In the genomic region with DNA sequence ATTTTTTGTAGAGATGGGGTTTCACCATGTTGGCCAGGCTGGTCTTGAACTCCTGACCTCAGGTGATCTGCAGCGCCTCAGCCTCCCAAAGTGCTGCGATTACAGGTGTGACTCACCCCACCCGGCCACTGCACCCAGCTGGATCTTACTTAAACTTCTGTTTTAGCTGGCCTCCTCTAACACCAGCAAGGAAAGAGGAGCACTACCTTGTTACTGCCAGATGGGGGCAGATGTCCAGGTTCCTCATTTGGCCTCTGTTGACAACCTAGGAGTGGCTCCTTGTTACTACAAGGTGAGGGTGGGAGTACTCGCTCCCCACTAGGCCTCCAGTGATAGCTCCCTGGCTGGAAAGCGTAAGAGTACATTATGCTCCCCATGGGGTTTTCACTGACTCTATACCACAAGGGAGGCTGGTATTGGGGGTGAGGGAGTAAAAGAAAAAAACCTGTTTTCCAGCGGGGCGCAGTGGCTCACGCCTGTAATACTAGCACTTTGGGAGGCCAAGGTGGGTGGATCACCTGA, we compare ENCODE assay signal across 8 cellular contexts. TPM values are rescaled to one million over a fixed set of nuclear protein-coding genes. Genes with fewer than 3 reads are reported as not detected.
A peak's percentile ranks its signal among the peaks of the same experiment; 100 is the strongest.
DNase-seq lines count a peak whose midpoint lies in the region; ATAC-seq and FAIRE-seq lines count a peak whose summit lies in the region.

No MANE protein-coding gene starts in this region.

- H3K9me3 ChIP-seq in small intestine (ENCODE audit: control insufficient read depth, low read depth) = no peaks in the 10 kb centered on the region

- peaks cover 3% of the 10 kb centered on the region for H3K36me3 Mint-ChIP-seq in activated T-helper 1 cell treated with anti-CD3 and anti-CD28 coated beads, Interleukin-12 subunit alpha, Interleukin-12 subunit beta, Interleukin-2, Interleukin-4 antibody, amounts not matched to agents 30 ng/mL and 10 ng/mL and 1 ng/mL, durations not matched to agents 14 hours and 24 hours and 36 hours (ENCODE audit: low read depth)

- peaks cover 3% of the 10 kb centered on the region for H3K27me3 Mint-ChIP-seq in activated T-helper 1 cell treated with anti-CD3 and anti-CD28 coated beads, Interleukin-12 subunit alpha, Interleukin-12 subunit beta, Interleukin-2, Interleukin-4 antibody, amounts not matched to agents 30 ng/mL and 10 ng/mL and 1 ng/mL, durations not matched to agents 14 hours and 24 hours and 36 hours (ENCODE audit: insufficient read depth)

- DNase-seq in COR-L47 (lab: John Stamatoyannopoulos, UW) (peak; percentile 60), GM19240 (ENCODE audit: insufficient read length, low spot score) (peak; percentile 38), OCI-M1 (lab: John Stamatoyannopoulos, UW) (peak; percentile 85), glomerular visceral epithelial cell (ENCODE audit: extremely low spot score) (peak; percentile 62), small intestine (peak; percentile 78), NCI-H128 (lab: John Stamatoyannopoulos, UW; ENCODE audit: unreplicated experiment) (no peak)
- peak; percentile 45 for DNase-seq in activated T-helper 1 cell treated with anti-CD3 and anti-CD28 coated beads, Interleukin-12 subunit alpha, Interleukin-12 subunit beta, Interleukin-2, Interleukin-4 antibody, amounts not matched to agents 30 ng/mL and 10 ng/mL and 1 ng/mL, durations not matched to agents 14 hours and 24 hours and 36 hours (ENCODE audit: low spot score)

- peak; percentile 78 for ATAC-seq in HG03457 (IDR thresholded peaks at IDR 0.05; ENCODE audit: unreplicated experiment)

- no peaks in the 10 kb centered on the region for H3K27me3 ChIP-seq in small intestine (ENCODE audit: control insufficient read depth in 2 of 2, insufficient read depth in 2 of 2, low read length in 2 of 2)

- H3K36me3 ChIP-seq in small intestine (ENCODE audit: control insufficient read depth in 2 of 2, insufficient read depth in 2 of 2, low read length in 2 of 2) = no peaks in the 10 kb centered on the region

- peaks cover 34% of the 10 kb centered on the region for H3K4me1 Mint-ChIP-seq in activated T-helper 1 cell treated with anti-CD3 and anti-CD28 coated beads, Interleukin-12 subunit alpha, Interleukin-12 subunit beta, Interleukin-2, Interleukin-4 antibody, amounts not matched to agents 30 ng/mL and 10 ng/mL and 1 ng/mL, durations not matched to agents 14 hours and 24 hours and 36 hours (ENCODE audit: low read depth)

- H3K9me3 Mint-ChIP-seq in activated T-helper 1 cell treated with anti-CD3 and anti-CD28 coated beads, Interleukin-12 subunit alpha, Interleukin-12 subunit beta, Interleukin-2, Interleukin-4 antibody, amounts not matched to agents 30 ng/mL and 10 ng/mL and 1 ng/mL, durations not matched to agents 14 hours and 24 hours and 36 hours = no peaks in the 10 kb centered on the region

- H3K27ac Mint-ChIP-seq in activated T-helper 1 cell treated with anti-CD3 and anti-CD28 coated beads, Interleukin-12 subunit alpha, Interleukin-12 subunit beta, Interleukin-2, Interleukin-4 antibody, amounts not matched to agents 30 ng/mL and 10 ng/mL and 1 ng/mL, durations not matched to agents 14 hours and 24 hours and 36 hours = peak overlapping the region; percentile 61

- no peaks in the 10 kb centered on the region for H3K4me1 ChIP-seq in small intestine (ENCODE audit: control insufficient read depth in 2 of 2, insufficient read depth in 1 of 2, low read depth in 1 of 2, low read length in 1 of 2)

- H3K4me3 ChIP-seq in small intestine (ENCODE audit: low read depth in 1 of 2, low read length in 2 of 2) = no peak overlapping the region

- peak overlapping the region; percentile 6 to 56 for H3K27ac ChIP-seq in small intestine (ENCODE audit: low read depth in 1 of 2, low read length in 1 of 2)

- WGBS in small intestine, 3 donors = 40 to 59% (median 50%) methylated on average over 8 of the region's 8 CpGs

- no peak for FAIRE-seq in small intestine (lab: Jason Lieb, UNC)

- intact Hi-C loops in activated T-helper 1 cell treated with anti-CD3 and anti-CD28 coated beads, Interleukin-12 subunit alpha, Interleukin-12 subunit beta, Interleukin-2, Interleukin-4 antibody, amounts not matched to agents 30 ng/mL and 10 ng/mL and 1 ng/mL, durations not matched to agents 14 hours and 24 hours and 36 hours (cut with micrococcal nuclease) = loop anchor here (1.0 kb wide), 3 partner anchors 13 to 653 kb away; a partner anchor contains a TSS

- no peak overlapping the region for H3K4me3 Mint-ChIP-seq in activated T-helper 1 cell treated with anti-CD3 and anti-CD28 coated beads, Interleukin-12 subunit alpha, Interleukin-12 subunit beta, Interleukin-2, Interleukin-4 antibody, amounts not matched to agents 30 ng/mL and 10 ng/mL and 1 ng/mL, durations not matched to agents 14 hours and 24 hours and 36 hours

RNA-seq across cellular contexts. Expression of a gene that starts 13.1 kb away (rescaled TPM):
- 163 and 164 TPM in 2 replicates for total RNA-seq in activated T-helper 1 cell treated with anti-CD3 and anti-CD28 coated beads, Interleukin-12 subunit alpha, Interleukin-12 subunit beta, Interleukin-2, Interleukin-4 antibody, amounts not matched to agents 30 ng/mL and 10 ng/mL and 1 ng/mL, durations not matched to agents 14 hours and 24 hours and 36 hours
- 10 to 100 TPM; 51.9 to 65.4 (median 64.6) TPM for polyA plus RNA-seq in small intestine

RNA-seq across cellular contexts. Expression of a gene that starts 27.2 kb away (rescaled TPM):
- total RNA-seq in activated T-helper 1 cell treated with anti-CD3 and anti-CD28 coated beads, Interleukin-12 subunit alpha, Interleukin-12 subunit beta, Interleukin-2, Interleukin-4 antibody, amounts not matched to agents 30 ng/mL and 10 ng/mL and 1 ng/mL, durations not matched to agents 14 hours and 24 hours and 36 hours = 79.9 and 89.3 TPM in 2 replicates
- 10 to 100 TPM; 19.6 to 33.5 (median 29.1) TPM for polyA plus RNA-seq in small intestine
